In genomic region chr5:107576736-107577440, GRCh38 we compare ENCODE assay signal across 1 cellular context.
TF ChIP-seq lines count a peak whose summit lies in the region.

No MANE protein-coding gene starts in this region.

TF ChIP-seq in WTC11, 78 proteins besides CTCF, POLR2A, EP300 and RAD21 (continued from another document):
- TF ChIP-seq, protein P1, sequence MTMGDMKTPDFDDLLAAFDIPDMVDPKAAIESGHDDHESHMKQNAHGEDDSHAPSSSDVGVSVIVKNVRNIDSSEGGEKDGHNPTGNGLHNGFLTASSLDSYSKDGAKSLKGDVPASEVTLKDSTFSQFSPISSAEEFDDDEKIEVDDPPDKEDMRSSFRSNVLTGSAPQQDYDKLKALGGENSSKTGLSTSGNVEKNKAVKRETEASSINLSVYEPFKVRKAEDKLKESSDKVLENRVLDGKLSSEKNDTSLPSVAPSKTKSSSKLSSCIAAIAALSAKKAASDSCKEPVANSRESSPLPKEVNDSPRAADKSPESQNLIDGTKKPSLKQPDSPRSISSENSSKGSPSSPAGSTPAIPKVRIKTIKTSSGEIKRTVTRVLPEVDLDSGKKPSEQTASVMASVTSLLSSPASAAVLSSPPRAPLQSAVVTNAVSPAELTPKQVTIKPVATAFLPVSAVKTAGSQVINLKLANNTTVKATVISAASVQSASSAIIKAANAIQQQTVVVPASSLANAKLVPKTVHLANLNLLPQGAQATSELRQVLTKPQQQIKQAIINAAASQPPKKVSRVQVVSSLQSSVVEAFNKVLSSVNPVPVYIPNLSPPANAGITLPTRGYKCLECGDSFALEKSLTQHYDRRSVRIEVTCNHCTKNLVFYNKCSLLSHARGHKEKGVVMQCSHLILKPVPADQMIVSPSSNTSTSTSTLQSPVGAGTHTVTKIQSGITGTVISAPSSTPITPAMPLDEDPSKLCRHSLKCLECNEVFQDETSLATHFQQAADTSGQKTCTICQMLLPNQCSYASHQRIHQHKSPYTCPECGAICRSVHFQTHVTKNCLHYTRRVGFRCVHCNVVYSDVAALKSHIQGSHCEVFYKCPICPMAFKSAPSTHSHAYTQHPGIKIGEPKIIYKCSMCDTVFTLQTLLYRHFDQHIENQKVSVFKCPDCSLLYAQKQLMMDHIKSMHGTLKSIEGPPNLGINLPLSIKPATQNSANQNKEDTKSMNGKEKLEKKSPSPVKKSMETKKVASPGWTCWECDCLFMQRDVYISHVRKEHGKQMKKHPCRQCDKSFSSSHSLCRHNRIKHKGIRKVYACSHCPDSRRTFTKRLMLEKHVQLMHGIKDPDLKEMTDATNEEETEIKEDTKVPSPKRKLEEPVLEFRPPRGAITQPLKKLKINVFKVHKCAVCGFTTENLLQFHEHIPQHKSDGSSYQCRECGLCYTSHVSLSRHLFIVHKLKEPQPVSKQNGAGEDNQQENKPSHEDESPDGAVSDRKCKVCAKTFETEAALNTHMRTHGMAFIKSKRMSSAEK (CRISPR knock-in tag; IDR thresholded peaks at IDR 0.05; ENCODE audit: borderline replicate concordance), result no peak
- TF ChIP-seq, protein P2, sequence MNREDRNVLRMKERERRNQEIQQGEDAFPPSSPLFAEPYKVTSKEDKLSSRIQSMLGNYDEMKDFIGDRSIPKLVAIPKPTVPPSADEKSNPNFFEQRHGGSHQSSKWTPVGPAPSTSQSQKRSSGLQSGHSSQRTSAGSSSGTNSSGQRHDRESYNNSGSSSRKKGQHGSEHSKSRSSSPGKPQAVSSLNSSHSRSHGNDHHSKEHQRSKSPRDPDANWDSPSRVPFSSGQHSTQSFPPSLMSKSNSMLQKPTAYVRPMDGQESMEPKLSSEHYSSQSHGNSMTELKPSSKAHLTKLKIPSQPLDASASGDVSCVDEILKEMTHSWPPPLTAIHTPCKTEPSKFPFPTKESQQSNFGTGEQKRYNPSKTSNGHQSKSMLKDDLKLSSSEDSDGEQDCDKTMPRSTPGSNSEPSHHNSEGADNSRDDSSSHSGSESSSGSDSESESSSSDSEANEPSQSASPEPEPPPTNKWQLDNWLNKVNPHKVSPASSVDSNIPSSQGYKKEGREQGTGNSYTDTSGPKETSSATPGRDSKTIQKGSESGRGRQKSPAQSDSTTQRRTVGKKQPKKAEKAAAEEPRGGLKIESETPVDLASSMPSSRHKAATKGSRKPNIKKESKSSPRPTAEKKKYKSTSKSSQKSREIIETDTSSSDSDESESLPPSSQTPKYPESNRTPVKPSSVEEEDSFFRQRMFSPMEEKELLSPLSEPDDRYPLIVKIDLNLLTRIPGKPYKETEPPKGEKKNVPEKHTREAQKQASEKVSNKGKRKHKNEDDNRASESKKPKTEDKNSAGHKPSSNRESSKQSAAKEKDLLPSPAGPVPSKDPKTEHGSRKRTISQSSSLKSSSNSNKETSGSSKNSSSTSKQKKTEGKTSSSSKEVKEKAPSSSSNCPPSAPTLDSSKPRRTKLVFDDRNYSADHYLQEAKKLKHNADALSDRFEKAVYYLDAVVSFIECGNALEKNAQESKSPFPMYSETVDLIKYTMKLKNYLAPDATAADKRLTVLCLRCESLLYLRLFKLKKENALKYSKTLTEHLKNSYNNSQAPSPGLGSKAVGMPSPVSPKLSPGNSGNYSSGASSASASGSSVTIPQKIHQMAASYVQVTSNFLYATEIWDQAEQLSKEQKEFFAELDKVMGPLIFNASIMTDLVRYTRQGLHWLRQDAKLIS (CRISPR knock-in tag; IDR thresholded peaks at IDR 0.05; ENCODE audit: borderline replicate concordance), result no peak
- TF ChIP-seq ZNF317 (CRISPR knock-in tag; IDR thresholded peaks at IDR 0.05; ENCODE audit: borderline replicate concordance, low read depth) (no peak), MYBL2 (CRISPR knock-in tag; IDR thresholded peaks at IDR 0.05) (no peak), SMAD3 (CRISPR knock-in tag; IDR thresholded peaks at IDR 0.05; ENCODE audit: borderline replicate concordance) (no peak), ZNF138 (CRISPR knock-in tag; conservative IDR thresholded peaks at IDR 0.05) (no peak)
